In genomic region chr15:79168922-79169322, GRCh38 we compare ENCODE assay signal across 8 cellular contexts.
DNase-seq lines count a peak whose midpoint lies in the region; ATAC-seq and TF ChIP-seq lines count a peak whose summit lies in the region.

No MANE protein-coding gene starts in this region.

- H3K4me1 ChIP-seq in breast epithelium (no peaks in the 10 kb centered on the region), aorta (ENCODE audit: control insufficient read depth in 1 of 2, insufficient read depth in 2 of 2, low read length in 2 of 2) (no peaks in the 10 kb centered on the region), SK-N-SH (ENCODE audit: control insufficient read depth in 1 of 2, insufficient read depth in 2 of 2, low read depth in 1 of 2, low read length in 1 of 2) (peaks cover 0 to 31% of the 10 kb centered on the region in 2 experiments; a peak in 2 of 4 replicates)

- peaks cover 21% of the 10 kb centered on the region for H3K4me1 Mint-ChIP-seq in MCF 10A (ENCODE audit: insufficient read depth, unreplicated experiment)

- BruUV-seq in MCF 10A (replicated peaks; lab: Mats Ljungman, UMichigan): no TSS peak

- TF ChIP-seq EP300 in SK-N-SH (IDR thresholded peaks at IDR 0.05; ENCODE audit: borderline replicate concordance in 1 of 2, low read depth in 1 of 2, low read length in 1 of 2): no peak

- H3K4me3 ChIP-seq in breast epithelium (no peak overlapping the region), aorta (ENCODE audit: low read length in 2 of 2) (no peak overlapping the region), SK-N-SH (ENCODE audit: low read depth in 2 of 2, low read length in 1 of 2) (no peak overlapping the region)

- ATAC-seq in aorta (ENCODE audit: low FRiP score) (peak; percentile 31), GM19328 (IDR thresholded peaks at IDR 0.05; ENCODE audit: unreplicated experiment) (no peak), HG03095 (IDR thresholded peaks at IDR 0.05; ENCODE audit: unreplicated experiment) (no peak)

- no peak for TF ChIP-seq POLR2A in breast epithelium (IDR thresholded peaks at IDR 0.05)

- H3K9me3 ChIP-seq in breast epithelium (no peaks in the 10 kb centered on the region), aorta (ENCODE audit: control insufficient read depth, low read length) (no peaks in the 10 kb centered on the region), SK-N-SH (no peaks in the 10 kb centered on the region)

- DNase-seq in MCF 10A (ENCODE audit: unreplicated experiment) (peak; percentile 31), breast epithelium (ENCODE audit: low spot score in 2 of 2) (no peak), anterior cingulate cortex (lab: John Stamatoyannopoulos, UW) (peak in 44 of 58 donors; percentile 6 to 70 (median 42)), iPS DF 19.7 (ENCODE audit: low read depth, low spot score) (peak; percentile 54), aorta (no peak), SK-N-SH (no peak)

- H3K36me3 ChIP-seq in breast epithelium (no peaks in the 10 kb centered on the region), aorta (ENCODE audit: control insufficient read depth in 1 of 2, insufficient read depth in 2 of 2, low read length in 1 of 2) (no peaks in the 10 kb centered on the region), SK-N-SH (replicated peaks in 1 of 2; ENCODE audit: control insufficient read depth in 1 of 2, insufficient read depth in 2 of 2, low read length in 1 of 2) (no peaks in the 10 kb centered on the region)

- H3K27ac ChIP-seq in breast epithelium (no peak overlapping the region), aorta (ENCODE audit: low read depth in 1 of 2, low read length in 2 of 2) (no peak overlapping the region), SK-N-SH (ENCODE audit: low read depth in 2 of 2, low read length in 1 of 2) (no peak overlapping the region)

- H3K36me3 Mint-ChIP-seq in MCF 10A (ENCODE audit: insufficient read depth, unreplicated experiment): peaks cover 6% of the 10 kb centered on the region

- no peak overlapping the region for H2AFZ ChIP-seq in SK-N-SH (ENCODE audit: low read depth)

- H4K20me1 ChIP-seq in SK-N-SH (ENCODE audit: insufficient read depth): no peaks in the 10 kb centered on the region

- 13 to 14% methylated on average over 6 of the region's 6 CpGs for WGBS in aorta, 2 donors
- WGBS in SK-N-SH (ENCODE audit: low lambda C conversion rate): 50% methylated on average over 6 of the region's 6 CpGs

- intact Hi-C loops in MCF 10A (cut with micrococcal nuclease) (no loop called here), breast epithelium (cut with DNase I; ENCODE audit: low total_unique reads) (no loop called here), aorta (cut with DNase I) (no loop called here)

- CTCF ChIA-PET in MCF 10A (lab: Yijun Ruan, JAX): interaction anchor here (1.1 to 1.4 kb wide), 4 partner anchors 9 to 142 kb away, joined by 3 to 7 read pairs (median 6); no protein-coding TSS in a partner anchor
- CTCF ChIA-PET in SK-N-SH (lab: Yijun Ruan, JAX): interaction anchor here (1.0 to 10.3 kb wide), 3 partner anchors 14 to 140 kb away, joined by 3 to 90 read pairs (median 10); no protein-coding TSS in a partner anchor

- TF ChIP-seq RAD21 in SK-N-SH (IDR thresholded peaks at IDR 0.05; ENCODE audit: low read length): no peak

- no peaks in the 10 kb centered on the region for H3K9me2 ChIP-seq in SK-N-SH

- H3K4me2 ChIP-seq in SK-N-SH: no peak overlapping the region

- POLR2A ChIA-PET in MCF 10A (lab: Yijun Ruan, JAX): interaction anchor here (1.3 kb wide), 1 partner anchor 11 kb away, joined by 3 read pairs; no protein-coding TSS in a partner anchor
- POLR2A ChIA-PET in SK-N-SH (lab: Yijun Ruan, JAX): no interaction called here

- no peaks in the 10 kb centered on the region for H3F3A ChIP-seq in SK-N-SH (replicated peaks; ENCODE audit: insufficient read depth)

- H3K9me3 Mint-ChIP-seq in MCF 10A (ENCODE audit: unreplicated experiment): no peaks in the 10 kb centered on the region

- no peaks in the 10 kb centered on the region for H3K27me3 Mint-ChIP-seq in MCF 10A (ENCODE audit: insufficient read depth, unreplicated experiment)

- no peak overlapping the region for H3K9ac ChIP-seq in SK-N-SH

- H3K27ac Mint-ChIP-seq in MCF 10A (ENCODE audit: low read depth, unreplicated experiment): no peak overlapping the region

- TF ChIP-seq CTCF in MCF 10A (IDR thresholded peaks at IDR 0.05; ENCODE audit: unreplicated experiment): no peak
- no peak for TF ChIP-seq CTCF in breast epithelium (IDR thresholded peaks at IDR 0.05)
- no peak for TF ChIP-seq CTCF in SK-N-SH (IDR thresholded peaks at IDR 0.05)

- no peak overlapping the region for H3K4me3 Mint-ChIP-seq in MCF 10A (ENCODE audit: unreplicated experiment)

- H3K79me2 ChIP-seq in SK-N-SH (ENCODE audit: insufficient read depth): no peaks in the 10 kb centered on the region

- H3K27me3 ChIP-seq in breast epithelium (no peaks in the 10 kb centered on the region), aorta (ENCODE audit: control insufficient read depth in 1 of 2, insufficient read depth in 2 of 2, low read length in 1 of 2) (no peaks in the 10 kb centered on the region), SK-N-SH (ENCODE audit: insufficient read depth) (no peaks in the 10 kb centered on the region)

TF ChIP-seq in SK-N-SH, 30 proteins besides CTCF, POLR2A, EP300 and RAD21:
- TF ChIP-seq NRF1 (IDR thresholded peaks at IDR 0.05; ENCODE audit: low read depth, low read length) (no peak), ZBTB33 (IDR thresholded peaks at IDR 0.05; ENCODE audit: borderline replicate concordance, low read depth) (no peak), TEAD4 (IDR thresholded peaks at IDR 0.05; ENCODE audit: borderline replicate concordance, insufficient read depth) (no peak), EZH2phosphoT487 (IDR thresholded peaks at IDR 0.05; ENCODE audit: borderline replicate concordance, low read depth) (no peak), YY1 (IDR thresholded peaks at IDR 0.05; ENCODE audit: low read depth) (no peak), FOSL2 (IDR thresholded peaks at IDR 0.05; ENCODE audit: borderline replicate concordance, low read depth) (no peak), RFX5 (IDR thresholded peaks at IDR 0.05; ENCODE audit: low read length) (no peak), FOXJ3 (CRISPR knock-in tag; IDR thresholded peaks at IDR 0.05) (no peak), TAF1 (IDR thresholded peaks at IDR 0.05; ENCODE audit: borderline replicate concordance, low read depth, low read length) (no peak), FOXM1 (IDR thresholded peaks at IDR 0.05; ENCODE audit: low read depth) (no peak), MEF2A (IDR thresholded peaks at IDR 0.05; ENCODE audit: borderline replicate concordance, low read depth) (no peak)

Comparison
In these comparisons a context has a peak if more than half of its experiments do, and no peak if none do; other contexts are left out.
1. DNase-seq: peak in MCF 10A (single experiment), anterior cingulate cortex (44 of 58) and iPS DF 19.7 (single experiment); none in breast epithelium (0 of 2), aorta (0 of 2) and SK-N-SH (single experiment).